Comparison of ENCODE assay signal across 15 cellular contexts in the genomic region with DNA sequence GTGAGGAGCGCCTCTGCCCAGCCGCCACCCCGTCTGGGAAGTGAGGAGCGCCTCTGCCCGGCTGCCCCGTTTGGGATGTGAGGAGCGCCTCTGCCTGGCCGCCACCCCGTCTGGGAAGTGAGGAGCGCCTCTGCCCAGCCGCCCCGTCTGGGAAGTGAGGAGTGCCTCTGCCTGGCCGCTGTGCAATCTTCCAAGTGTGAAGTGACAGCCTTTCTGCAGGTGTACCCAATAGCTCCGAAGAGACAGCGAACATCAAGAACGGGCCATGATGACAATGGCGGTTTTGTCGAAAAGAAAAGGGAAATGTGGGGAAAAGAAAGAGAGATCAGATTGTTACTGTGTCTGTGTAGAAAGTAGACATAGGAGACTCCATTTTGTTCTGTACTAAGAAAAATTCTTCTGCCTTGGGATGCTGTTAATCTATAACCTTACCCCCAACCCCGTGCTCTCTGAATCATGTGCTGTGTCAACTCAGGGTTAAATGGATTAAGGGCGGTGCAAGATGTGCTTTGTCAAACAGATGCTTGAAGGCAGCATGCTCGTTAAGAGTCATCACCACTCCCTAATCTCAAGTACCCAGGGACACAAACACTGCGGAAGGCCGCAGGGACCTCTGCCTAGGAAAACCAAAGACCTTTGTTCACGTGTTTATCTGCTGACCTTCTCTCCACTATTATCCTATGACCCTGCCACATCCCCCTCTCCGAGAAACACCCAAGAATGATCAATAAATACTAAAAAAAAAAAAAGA. TPM values are rescaled to one million over a fixed set of nuclear protein-coding genes. Genes with fewer than 3 reads are reported as not detected.
"Had no signal": no experiment of that assay in that cellular context is flagged by ENCODE, and none has a peak within 500 bp of the region (broad histone marks: within the 10 kb centered on the region; RNA-seq: fewer than 3 reads in every experiment).

No MANE protein-coding gene starts in this region.

RNA-seq across cellular contexts. Expression of gene AVP, which starts 41.4 kb away (rescaled TPM):
- total RNA-seq: activated CD4-positive, alpha-beta memory T cell treated with anti-CD3 and anti-CD28 coated beads, Interleukin-2, amount 10 ng/mL, durations not matched to agents 7 days and 5 days; activated CD4-positive, alpha-beta T cell treated with anti-CD3 and anti-CD28 coated beads, Interleukin-2, amount 10 ng/mL, durations not matched to agents 7 days and 5 days; activated naive CD8-positive, alpha-beta T cell treated with anti-CD3 and anti-CD28 coated beads for 36 hours; activated T-helper 17 cell treated with anti-CD3 and anti-CD28 coated beads, Interleukin-2, amount 50 U/mL, for 72 hours; aorta; body of pancreas; chondrocyte; dermis blood vessel endothelial cell; esophagus squamous epithelium; fibroblast of lung; fibroblast of villous mesenchyme; gastroesophageal sphincter; glomerular endothelial cell; T-helper 2 cell treated with Interferon-gamma antibody and Interleukin-4, amounts not matched to agents 100 ng/mL and 5 ng/mL, for 36 hours had no signal

RNA-seq across cellular contexts. Expression of gene OXT, which starts 54.5 kb away (rescaled TPM):
- total RNA-seq: activated CD4-positive, alpha-beta memory T cell treated with anti-CD3 and anti-CD28 coated beads, Interleukin-2, amount 10 ng/mL, durations not matched to agents 7 days and 5 days; activated CD4-positive, alpha-beta T cell treated with anti-CD3 and anti-CD28 coated beads, Interleukin-2, amount 10 ng/mL, durations not matched to agents 7 days and 5 days; activated T-helper 17 cell treated with anti-CD3 and anti-CD28 coated beads, Interleukin-2, amount 50 U/mL, for 72 hours; aorta; body of pancreas; chondrocyte; dermis blood vessel endothelial cell; esophagus squamous epithelium; fibroblast of lung; fibroblast of villous mesenchyme; gastroesophageal sphincter; glomerular endothelial cell; T-helper 2 cell treated with Interferon-gamma antibody and Interleukin-4, amounts not matched to agents 100 ng/mL and 5 ng/mL, for 36 hours; WTC11 had no signal
